In the genomic region with DNA sequence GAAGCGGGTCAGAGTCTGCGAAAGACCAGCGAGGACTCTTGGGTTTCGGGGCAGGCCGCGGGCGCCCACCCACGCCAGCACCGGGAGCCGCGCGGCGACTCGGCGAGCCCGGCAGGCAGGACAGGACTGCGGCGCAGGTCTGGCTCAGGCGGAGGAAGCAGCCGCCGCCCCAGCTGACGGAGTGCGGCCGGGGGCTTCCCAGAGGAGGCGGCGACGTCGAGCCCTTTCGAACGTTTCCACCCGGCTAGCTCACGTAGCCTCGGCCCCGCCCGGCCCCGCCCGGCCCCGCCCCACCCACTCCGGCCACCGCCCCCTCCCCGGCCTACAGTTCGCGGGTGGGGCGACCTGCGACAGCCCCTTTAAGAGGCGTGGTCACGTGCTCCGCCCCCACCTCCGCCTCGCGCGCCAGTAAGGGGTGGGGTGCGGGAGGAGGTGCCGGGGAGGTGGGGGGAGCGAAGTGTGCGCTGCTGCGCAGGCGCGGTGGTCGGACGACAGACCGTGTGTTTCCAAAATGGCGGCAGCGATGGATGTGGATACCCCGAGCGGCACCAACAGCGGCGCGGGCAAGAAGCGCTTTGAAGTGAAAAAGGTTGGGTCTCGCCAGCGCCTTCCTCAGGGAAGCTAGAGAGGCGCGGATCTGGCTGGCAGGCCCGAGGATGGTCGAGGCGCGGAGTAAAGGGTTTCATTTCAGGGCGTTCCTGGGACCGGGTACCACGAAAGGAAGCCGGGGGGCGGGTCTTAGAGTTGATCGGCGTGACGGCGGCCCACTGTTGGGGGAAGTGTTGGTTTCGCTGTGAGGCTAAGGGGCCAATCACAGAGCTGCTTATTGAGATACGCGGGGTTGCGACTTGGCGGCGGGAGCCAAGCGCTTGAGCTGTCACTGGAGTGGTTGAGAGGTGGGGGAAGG, we compare ENCODE assay signal across 8 cellular contexts. TPM values are rescaled to one million over a fixed set of nuclear protein-coding genes. Genes with fewer than 3 reads are reported as not detected.
DNase-seq lines count a peak whose midpoint lies in the region; ATAC-seq and TF ChIP-seq lines count a peak whose summit lies in the region.

Gene RBX1 (plus strand): TSS at position 491 of the 907 bp plus-strand sequence. CDS start 21 bp downstream, at position 512.

- peak within 1 kb of the TSS; percentile 99 for H3K9ac ChIP-seq in mammary epithelial cell (ENCODE audit: insufficient read depth, low read length)
- H3K9ac ChIP-seq in iPS-20b (ENCODE audit: low read depth, low read length), result peak within 1 kb of the TSS; percentile 93

- TF ChIP-seq CTCF in A673 (conservative IDR thresholded peaks at IDR 0.05; ENCODE audit: low read depth, low read length) (no peak), WERI-Rb-1 (IDR thresholded peaks at IDR 0.05; ENCODE audit: low read depth, low read length) (no peak), mammary epithelial cell (conservative IDR thresholded peaks at IDR 0.05 in 1 of 2, IDR thresholded peaks at IDR 0.05 in 1 of 2; ENCODE audit: extremely low read depth in 1 of 2, insufficient read depth in 1 of 2, low read depth in 1 of 2, low read length in 2 of 2) (no peak)

- WGBS in mammary epithelial cell (ENCODE audit: low coverage, missing lambda C conversion rate), result 0% methylated on average over 3 of the region's 94 CpGs

- dilution Hi-C loops in mammary epithelial cell (cut with HindIII; ENCODE audit: low sequenced_read_pairs), result no loop called here

- peak within 1 kb of the TSS; percentile 96 for H3K27ac ChIP-seq in A673 (ENCODE audit: low read depth, low read length, poor library complexity, severe bottlenecking)
- peak within 1 kb of the TSS; percentile 97 for H3K27ac ChIP-seq in WERI-Rb-1
- H3K27ac ChIP-seq in mammary epithelial cell (ENCODE audit: insufficient read depth, low read depth, low read length), result peak within 1 kb of the TSS; percentile 98
- H3K27ac ChIP-seq in iPS-20b (ENCODE audit: low read length), result peak within 1 kb of the TSS; percentile 86
- H3K27ac ChIP-seq in skin epidermis, result peak within 1 kb of the TSS; percentile 91 to 100 (median 98)

- H3K79me2 ChIP-seq in mammary epithelial cell (ENCODE audit: insufficient read depth, low read length), result peaks cover 50% of the 10 kb centered on the region

- in situ Hi-C loops in mammary epithelial cell (cut with MboI; ENCODE audit: low sequenced_read_pairs in 2 of 2), result loop anchor here (5.0 to 25.0 kb wide), 2 partner anchors 136 to 146 kb away; partner anchors contain the start of gene EP300 (in 1 of the 2)

- H3K4me1 ChIP-seq in A673 (ENCODE audit: insufficient read depth, low read length, poor library complexity, severe bottlenecking) (peaks cover 16% of the 10 kb centered on the region), mammary epithelial cell (ENCODE audit: insufficient read depth, low read length) (peaks cover 11% of the 10 kb centered on the region), iPS-20b (ENCODE audit: insufficient read depth, low read length) (no peaks in the 10 kb centered on the region)

- H3K4me2 ChIP-seq in mammary epithelial cell (ENCODE audit: insufficient read depth, low read depth, low read length), result peak within 1 kb of the TSS; percentile 99

- ATAC-seq in GM18870 (IDR thresholded peaks at IDR 0.05; ENCODE audit: unreplicated experiment) (peak; percentile 76), HG03135 (IDR thresholded peaks at IDR 0.05; ENCODE audit: unreplicated experiment) (peak; percentile 72)

- DNase-seq in A673 (ENCODE audit: low spot score) (peak; percentile 99), NCI-H2196 treated with DMSO at 0.1 percent for 48 hours (lab: John Stamatoyannopoulos, UW; ENCODE audit: unreplicated experiment) (peak; percentile 93), WERI-Rb-1 (peak; percentile 98), mammary epithelial cell (peak; percentile 97)

- no peaks in the 10 kb centered on the region for H4K20me1 ChIP-seq in mammary epithelial cell (ENCODE audit: insufficient read depth, low read length)

- POLR2A ChIA-PET in A673 (lab: Charles Lee; ENCODE audit: low non-redundant PET), result interaction anchor here (0.6 kb wide), 3 partner anchors 16 to 115 kb away, joined by 3 to 17 read pairs (median 8); no protein-coding TSS in a partner anchor

- H3K27me3 ChIP-seq in A673 (replicated peaks; ENCODE audit: insufficient read depth, low read depth, low read length, poor library complexity), result no peaks in the 10 kb centered on the region
- no peaks in the 10 kb centered on the region for H3K27me3 ChIP-seq in WERI-Rb-1 (ENCODE audit: insufficient read depth, low read depth, severe bottlenecking)
- H3K27me3 ChIP-seq in mammary epithelial cell (ENCODE audit: insufficient read depth, low read length), result no peaks in the 10 kb centered on the region
- H3K27me3 ChIP-seq in iPS-20b (ENCODE audit: insufficient read depth, low read length), result no peaks in the 10 kb centered on the region

- intact Hi-C loops in A673 (cut with micrococcal nuclease; ENCODE audit: unreplicated experiment) (loop anchor here (1.0 kb wide), 1 partner anchor 140 kb away; no protein-coding TSS in a partner anchor), mammary epithelial cell (cut with micrococcal nuclease) (loop anchor here (1.0 kb wide), 1 partner anchor 140 kb away; no protein-coding TSS in a partner anchor)

- CTCF ChIA-PET in A673 (lab: Charles Lee) (interaction anchor here (1.0 to 1.1 kb wide), 2 partner anchors 28 to 286 kb away, joined by 3 read pairs; no protein-coding TSS in a partner anchor), mammary epithelial cell (lab: Charles Lee; ENCODE audit: low non-redundant PET) (interaction anchor here (0.6 kb wide), 1 partner anchor 24 kb away, joined by 6 read pairs; no protein-coding TSS in a partner anchor)

- H3K4me3 ChIP-seq in A673 (ENCODE audit: low read depth, low read length, poor library complexity, severe bottlenecking), result peak within 1 kb of the TSS; percentile 91
- H3K4me3 ChIP-seq in WERI-Rb-1 (ENCODE audit: low read depth, low read length), result peak within 1 kb of the TSS; percentile 76
- H3K4me3 ChIP-seq in mammary epithelial cell (replicated peaks in 1 of 3; ENCODE audit: insufficient read depth in 1 of 3, low read depth in 2 of 3, low read length in 3 of 3), result peak within 1 kb of the TSS; percentile 89 to 99 (median 99)
- peak within 1 kb of the TSS; percentile 97 for H3K4me3 ChIP-seq in iPS-20b (ENCODE audit: low read length)
- H3K4me3 ChIP-seq in skin epidermis, result peak within 1 kb of the TSS; percentile 57 to 93 (median 75)

- BruUV-seq in A673 (replicated peaks; lab: Mats Ljungman, UMichigan), result no TSS peak
- BruUV-seq in mammary epithelial cell (replicated peaks; lab: Mats Ljungman, UMichigan), result no TSS peak

- H3K9me3 ChIP-seq in A673 (ENCODE audit: low read depth, low read length, poor library complexity, severe bottlenecking) (no peaks in the 10 kb centered on the region), WERI-Rb-1 (ENCODE audit: severe bottlenecking) (no peaks in the 10 kb centered on the region), mammary epithelial cell (replicated peaks; ENCODE audit: insufficient read depth, low read length) (no peaks in the 10 kb centered on the region), iPS-20b (ENCODE audit: insufficient read depth, low read depth, low read length) (no peaks in the 10 kb centered on the region)

- H3K36me3 ChIP-seq in A673 (ENCODE audit: insufficient read depth, low read length, poor library complexity, severe bottlenecking) (peaks cover 22% of the 10 kb centered on the region), WERI-Rb-1 (peaks cover 28% of the 10 kb centered on the region), mammary epithelial cell (ENCODE audit: insufficient read depth, low read length) (peaks cover 8% of the 10 kb centered on the region), iPS-20b (ENCODE audit: insufficient read depth, low read depth, low read length) (peaks cover 29% of the 10 kb centered on the region)

- peak within 1 kb of the TSS; percentile 97 for H2AFZ ChIP-seq in mammary epithelial cell (ENCODE audit: low read depth, low read length)

RNA-seq across cellular contexts. Expression of gene RBX1, which starts in this region (rescaled TPM):
- 82.3 and 83.9 TPM in 2 replicates for total RNA-seq in A673 (2021)
- total RNA-seq in mammary epithelial cell, result 10 to 100 TPM; 34.5 to 43.6 TPM
- polyA plus RNA-seq in mammary epithelial cell, result 96.0 TPM
- 55.9 TPM for polyA minus RNA-seq in mammary epithelial cell

Comparison
In these comparisons a context has a peak if more than half of its experiments do, and no peak if none do; other contexts are left out.
1. Peak in every context shown above with its lines: DNase-seq, ATAC-seq, H3K4me3 ChIP-seq and H3K27ac ChIP-seq.